ENCODE assay signal across 18 cellular contexts in the genomic region with DNA sequence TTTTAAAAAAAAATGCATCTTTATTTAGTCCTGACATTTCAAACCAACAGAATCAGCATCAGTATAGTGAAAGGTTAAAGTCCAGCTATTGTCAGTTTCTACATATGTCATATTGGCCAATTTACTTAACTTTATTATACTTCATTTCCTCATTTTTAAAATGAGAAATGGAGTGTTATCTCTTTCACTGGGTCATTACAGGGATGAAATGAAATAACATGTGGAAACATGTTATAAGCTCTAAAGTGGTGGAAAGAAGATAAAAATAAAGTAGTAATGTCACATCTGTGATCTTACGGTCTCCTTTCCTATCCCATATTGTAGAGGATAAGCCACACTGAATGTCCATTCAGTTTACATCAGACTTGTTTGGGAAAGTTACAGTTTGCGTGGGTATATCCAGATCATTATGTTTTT.
A peak's percentile ranks its signal among the peaks of the same experiment; 100 is the strongest.
DNase-seq lines count a peak whose midpoint lies in the region; ATAC-seq and TF ChIP-seq lines count a peak whose summit lies in the region.
"Had no signal": no experiment of that assay in that cellular context is flagged by ENCODE, and none has a peak within 500 bp of the region (broad histone marks: within the 10 kb centered on the region; RNA-seq: fewer than 3 reads in every experiment).

No MANE protein-coding gene starts in this region.

- H3K27me3 ChIP-seq in hepatocyte (no peaks in the 10 kb centered on the region), neutrophil (no peaks in the 10 kb centered on the region), stomach (no peaks in the 10 kb centered on the region)
- H3K27me3 ChIP-seq: BLaER1 had no signal

- no peaks in the 10 kb centered on the region for H3K4me1 ChIP-seq in hepatocyte (ENCODE audit: insufficient read depth)
- peaks cover 41 to 51% of the 10 kb centered on the region in 2 experiments for H3K4me1 ChIP-seq in neutrophil (ENCODE audit: control insufficient read depth in 1 of 2, insufficient read depth in 1 of 2, low read depth in 1 of 2, low read length in 1 of 2)
- H3K4me1 ChIP-seq in stomach, result no peaks in the 10 kb centered on the region
- H3K4me1 ChIP-seq: BLaER1, Caco-2 had no signal

- WGBS in hepatocyte (ENCODE audit: low lambda C conversion rate, missing lambda C conversion rate), result 67% methylated on average over 2 of the region's 2 CpGs
- WGBS in stomach, 5 donors, result 90 to 97% (median 95%) methylated on average over 2 of the region's 2 CpGs

- no peak for TF ChIP-seq POLR2A in stomach (IDR thresholded peaks at IDR 0.05)

- H3K36me3 ChIP-seq in hepatocyte (replicated peaks; ENCODE audit: insufficient read depth, low read depth), result no peaks in the 10 kb centered on the region
- H3K36me3 ChIP-seq in neutrophil, result no peaks in the 10 kb centered on the region
- H3K36me3 ChIP-seq in stomach, result no peaks in the 10 kb centered on the region
- H3K36me3 ChIP-seq: BLaER1 had no signal

- no peaks in the 10 kb centered on the region for H3K79me2 ChIP-seq in hepatocyte

- no peak overlapping the region for H2AFZ ChIP-seq in hepatocyte
- H2AFZ ChIP-seq: GM23248 had no signal

- H3K9me2 ChIP-seq in hepatocyte (replicated peaks; ENCODE audit: insufficient read depth), result no peaks in the 10 kb centered on the region

- H3K9me3 ChIP-seq in hepatocyte (ENCODE audit: low read depth) (no peaks in the 10 kb centered on the region), neutrophil (no peaks in the 10 kb centered on the region), stomach (no peaks in the 10 kb centered on the region)
- H3K9me3 ChIP-seq: BLaER1, Caco-2 had no signal

- TF ChIP-seq EP300 in stomach (IDR thresholded peaks at IDR 0.05), result no peak

- intact Hi-C loops in stomach (cut with DNase I; ENCODE audit: low total_unique reads), result no loop called here

- no peak for ATAC-seq in HG03280 (IDR thresholded peaks at IDR 0.05; ENCODE audit: unreplicated experiment)
- ATAC-seq: CD8-positive, alpha-beta T cell had no signal

- DNase-seq in NOMO-1 treated with DMSO at 0.1 percent for 48 hours (lab: John Stamatoyannopoulos, UW; ENCODE audit: unreplicated experiment) (peak; percentile 69), NOMO-1 treated with dmso at 0.1 percent for 144 hours (lab: John Stamatoyannopoulos, UW; ENCODE audit: unreplicated experiment) (no peak), hepatocyte (ENCODE audit: low spot score) (no peak), stomach (no peak), NCI-H526 treated with DMSO at 0.1 percent for 48 hours (lab: John Stamatoyannopoulos, UW) (no peak)
- DNase-seq: Caco-2; CD4-positive, CD25-positive, alpha-beta regulatory T cell; CD8-positive, alpha-beta T cell; DMS153; DND-41; GM23248; H7; HCEC 1CT had no signal

- no peak overlapping the region for H3K4me3 ChIP-seq in hepatocyte
- H3K4me3 ChIP-seq in neutrophil (ENCODE audit: low read depth in 1 of 2, low read length in 1 of 2), result no peak overlapping the region
- H3K4me3 ChIP-seq in stomach, result no peak overlapping the region
- H3K4me3 ChIP-seq: BLaER1, GM23248 had no signal

- TF ChIP-seq CTCF in hepatocyte (IDR thresholded peaks at IDR 0.05; ENCODE audit: poor library complexity), result no peak
- no peak for TF ChIP-seq CTCF in neutrophil (IDR thresholded peaks at IDR 0.05)
- TF ChIP-seq CTCF in stomach (IDR thresholded peaks at IDR 0.05), result no peak

- H3K27ac ChIP-seq in hepatocyte (peak overlapping the region; percentile 8), neutrophil (peak overlapping the region; percentile 68), stomach (no peak overlapping the region)
- H3K27ac ChIP-seq: 22Rv1, BLaER1, C4-2B, GM23248 had no signal

- H4K20me1 ChIP-seq in hepatocyte (ENCODE audit: insufficient read depth, poor library complexity, severe bottlenecking), result no peaks in the 10 kb centered on the region
- H4K20me1 ChIP-seq: BLaER1 had no signal

- H3K4me2 ChIP-seq in hepatocyte, result no peak overlapping the region
- H3K4me2 ChIP-seq: BLaER1 had no signal

Comparison
In these comparisons a context has a peak if more than half of its experiments do, and no peak if none do; other contexts are left out.
1. H3K27ac ChIP-seq: peak in hepatocyte (single experiment) and neutrophil (single experiment); none in stomach (0 of 5).